In genomic region chr1:202953412-202953811, GRCh38 we compare ENCODE assay signal across 21 cellular contexts. TPM values are rescaled to one million over a fixed set of nuclear protein-coding genes. Genes with fewer than 3 reads are reported as not detected.
DNase-seq lines count a peak whose midpoint lies in the region; ATAC-seq and TF ChIP-seq lines count a peak whose summit lies in the region.
"Had no signal": no experiment of that assay in that cellular context is flagged by ENCODE, and none has a peak within 500 bp of the region (broad histone marks: within the 10 kb centered on the region; RNA-seq: fewer than 3 reads in every experiment).

No MANE protein-coding gene starts in this region.

- no peak for ATAC-seq in HG03378 (IDR thresholded peaks at IDR 0.05; ENCODE audit: unreplicated experiment)

- H2AFZ ChIP-seq in neural progenitor cell (replicated peaks), result no peak overlapping the region

- H3K9me3 Mint-ChIP-seq in neural progenitor cell, result no peaks in the 10 kb centered on the region
- H3K9me3 Mint-ChIP-seq: activated CD4-positive, alpha-beta T cell treated with anti-CD3 and anti-CD28 coated beads, Interleukin-2, amount 10 ng/mL, durations not matched to agents 24 days and 14 days; activated naive CD4-positive, alpha-beta T cell treated with anti-CD3 and anti-CD28 coated beads, Interleukin-2, amount 50 U/mL, for 72 hours; activated T-helper 1 cell treated with anti-CD3 and anti-CD28 coated beads, Interleukin-12 subunit alpha, Interleukin-12 subunit beta, Interleukin-2, Interleukin-4 antibody, amounts not matched to agents 30 ng/mL and 10 ng/mL and 1 ng/mL, durations not matched to agents 14 hours and 24 hours and 36 hours had no signal

- H3K4me3 ChIP-seq in colonic mucosa (no peak overlapping the region), neural progenitor cell (no peak overlapping the region)
- H3K4me3 ChIP-seq: ovary, suprapubic skin had no signal

- H4K20me1 ChIP-seq in neural progenitor cell (ENCODE audit: low read depth), result peaks cover 62% of the 10 kb centered on the region

- no peak overlapping the region for H3K4me2 ChIP-seq in neural progenitor cell
- H3K4me2 ChIP-seq: SK-N-SH had no signal

- H3K9me3 ChIP-seq in colonic mucosa (no peaks in the 10 kb centered on the region), neural progenitor cell (ENCODE audit: low read depth) (no peaks in the 10 kb centered on the region)
- H3K9me3 ChIP-seq: ovary, SK-N-SH, suprapubic skin had no signal

- H3K36me3 Mint-ChIP-seq in neural progenitor cell, result peaks cover 5% of the 10 kb centered on the region

- no peaks in the 10 kb centered on the region for H3K36me3 ChIP-seq in colonic mucosa
- H3K36me3 ChIP-seq in neural progenitor cell, result no peaks in the 10 kb centered on the region
- H3K36me3 ChIP-seq: ovary had no signal

- peaks cover 12% of the 10 kb centered on the region for H3K4me1 ChIP-seq in colonic mucosa
- H3K4me1 ChIP-seq in neural progenitor cell, result peaks cover 6% of the 10 kb centered on the region

- H3K4me1 Mint-ChIP-seq in neural progenitor cell, result peaks cover 12% of the 10 kb centered on the region

- peaks cover under 1% of the 10 kb centered on the region for H3K27me3 Mint-ChIP-seq in neural progenitor cell (ENCODE audit: insufficient read depth, low read depth)
- H3K27me3 Mint-ChIP-seq: activated CD4-positive, alpha-beta T cell treated with anti-CD3 and anti-CD28 coated beads, Interleukin-2, amount 10 ng/mL, durations not matched to agents 24 days and 14 days had no signal

- H3F3A ChIP-seq in neural progenitor cell (ENCODE audit: low read depth), result no peaks in the 10 kb centered on the region

- DNase-seq in NCI-H82 (lab: John Stamatoyannopoulos, UW), result peak; percentile 36
- no peak for DNase-seq in NCI-H82 treated with DMSO at 0.1 percent for 48 hours (lab: John Stamatoyannopoulos, UW; ENCODE audit: unreplicated experiment)
- DNase-seq in colonic mucosa, result no peak
- DNase-seq in neural progenitor cell (ENCODE audit: low spot score), result no peak
- DNase-seq in occipital lobe (lab: John Stamatoyannopoulos, UW), result no peak
- no peak for DNase-seq in caudate nucleus (lab: John Stamatoyannopoulos, UW)
- DNase-seq in KBM-7, result no peak
- DNase-seq: cerebellar nuclear complex, islet precursor cell, NCI-H1105, NCI-H2081 treated with DMSO at 0.1 percent for 48 hours, NCI-H446 treated with DMSO at 0.1 percent for 48 hours, ovary, RPMI8226, SK-N-SH had no signal

- in situ Hi-C loops in KBM-7 (cut with MboI; ENCODE audit: low pct_unique_long_range_greater_than_20kb, low sequenced_read_pairs), result no loop called here

- no peak overlapping the region for H3K4me3 Mint-ChIP-seq in neural progenitor cell
- H3K4me3 Mint-ChIP-seq: activated T-helper 1 cell treated with anti-CD3 and anti-CD28 coated beads, Interleukin-12 subunit alpha, Interleukin-12 subunit beta, Interleukin-2, Interleukin-4 antibody, amounts not matched to agents 30 ng/mL and 10 ng/mL and 1 ng/mL, durations not matched to agents 14 hours and 24 hours and 36 hours had no signal

- no peak overlapping the region for H3K27ac Mint-ChIP-seq in neural progenitor cell
- H3K27ac Mint-ChIP-seq: activated CD4-positive, alpha-beta T cell treated with anti-CD3 and anti-CD28 coated beads, Interleukin-2, amount 10 ng/mL, durations not matched to agents 24 days and 14 days had no signal

- TF ChIP-seq CTCF in colonic mucosa (IDR thresholded peaks at IDR 0.05), result no peak
- TF ChIP-seq CTCF in neural progenitor cell (IDR thresholded peaks at IDR 0.05), result no peak

- peaks cover 69% of the 10 kb centered on the region for H3K79me2 ChIP-seq in neural progenitor cell (ENCODE audit: low read depth)

- intact Hi-C loops in colonic mucosa (cut with DNase I), result no loop called here

- H3K9ac ChIP-seq in colonic mucosa (ENCODE audit: low read depth in 2 of 2, low read length in 2 of 2) (no peak overlapping the region), neural progenitor cell (peak overlapping the region; percentile 31)
- H3K9ac ChIP-seq: SK-N-SH had no signal

- H3K27ac ChIP-seq in colonic mucosa, result peak overlapping the region; percentile 31
- no peak overlapping the region for H3K27ac ChIP-seq in neural progenitor cell
- H3K27ac ChIP-seq in caudate nucleus (ENCODE audit: low read depth, low read length), result no peak overlapping the region
- H3K27ac ChIP-seq: 22Rv1, ovary had no signal

- no peaks in the 10 kb centered on the region for H3K27me3 ChIP-seq in colonic mucosa
- peaks cover under 1% of the 10 kb centered on the region for H3K27me3 ChIP-seq in neural progenitor cell
- H3K27me3 ChIP-seq: ovary, suprapubic skin had no signal

RNA-seq across cellular contexts. Expression of gene ADIPOR1, which starts 4.7 kb away (rescaled TPM):
- total RNA-seq in colonic mucosa (10 to 100 TPM; 82.1 to 82.7 TPM), neural progenitor cell (ENCODE audit: low replicate concordance) (54.6 and 67.0 TPM in 2 replicates), occipital lobe (54.6 TPM)

RNA-seq across cellular contexts. Expression of gene CYB5R1, which starts 13.6 kb away (rescaled TPM):
- total RNA-seq in colonic mucosa (10 to 100 TPM; 22.2 to 23.4 TPM), neural progenitor cell (ENCODE audit: low replicate concordance) (12.6 and 19.7 TPM in 2 replicates), occipital lobe (19.5 TPM)

RNA-seq across cellular contexts. Expression of gene KLHL12, which starts 26.4 kb away (rescaled TPM):
- total RNA-seq in colonic mucosa (10 to 100 TPM; 28.7 to 29.6 TPM), neural progenitor cell (ENCODE audit: low replicate concordance) (42.7 and 51.4 TPM in 2 replicates), occipital lobe (37.0 TPM)

RNA-seq across cellular contexts. Expression of gene TMEM183A, which starts 53.8 kb away (rescaled TPM):
- total RNA-seq in colonic mucosa, result 100 to 1,000 TPM; 117 to 134 TPM
- total RNA-seq in neural progenitor cell (ENCODE audit: low replicate concordance), result 92.4 and 111 TPM in 2 replicates
- 131 TPM for total RNA-seq in occipital lobe
